In the genomic region with DNA sequence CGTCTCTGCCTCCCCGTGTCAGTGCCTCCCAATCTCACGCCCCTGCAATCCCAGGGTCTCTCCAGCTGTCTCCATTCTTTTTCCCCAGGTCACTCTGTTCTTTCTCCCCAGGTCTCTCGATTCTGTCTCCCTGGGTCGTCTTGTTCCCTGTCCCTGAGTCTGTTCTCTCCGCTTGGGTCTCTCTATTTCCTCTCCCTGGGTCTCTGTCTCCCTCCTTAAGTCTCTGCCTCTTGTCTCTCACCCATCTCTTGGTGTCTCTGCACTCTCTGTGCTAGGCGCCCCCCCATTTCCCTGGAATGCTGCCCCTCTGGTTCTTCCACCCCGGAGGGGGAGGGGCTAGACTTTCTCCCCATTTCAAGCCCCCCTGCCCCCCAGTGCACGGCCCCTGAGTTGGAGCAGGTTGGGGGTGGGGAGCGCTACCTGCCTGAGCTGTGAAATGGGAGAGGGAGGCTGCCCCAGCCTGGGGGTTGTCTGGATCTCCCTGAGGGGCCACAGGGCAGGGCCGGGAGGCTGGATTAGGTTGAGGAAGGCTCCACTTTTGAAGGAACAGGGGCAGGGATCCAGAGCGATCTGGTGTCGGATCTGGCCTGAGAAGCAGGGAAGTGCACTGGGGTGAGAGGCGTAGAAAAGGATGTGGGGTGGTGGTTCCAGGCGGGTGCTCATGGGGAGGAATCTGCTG, we compare ENCODE assay signal across 8 cellular contexts. TPM values are rescaled to one million over a fixed set of nuclear protein-coding genes. Genes with fewer than 3 reads are reported as not detected.
DNase-seq lines count a peak whose midpoint lies in the region; ATAC-seq and TF ChIP-seq lines count a peak whose summit lies in the region.

No MANE protein-coding gene starts in this region.

- H3K36me3 Mint-ChIP-seq in activated naive CD4-positive, alpha-beta T cell treated with anti-CD3 and anti-CD28 coated beads, Interleukin-2, amount 50 U/mL, for 72 hours: peaks cover 7 to 11% of the 10 kb centered on the region in 2 donors

- H3K27ac Mint-ChIP-seq in activated naive CD4-positive, alpha-beta T cell treated with anti-CD3 and anti-CD28 coated beads, Interleukin-2, amount 50 U/mL, for 72 hours: peak overlapping the region in 1 of 2 donors; percentile 63

- H3K27ac ChIP-seq in RWPE2 (ENCODE audit: poor library complexity, severe bottlenecking) (peak overlapping the region; percentile 82), foreskin keratinocyte (peak overlapping the region; percentile 53)

- H3K9me3 Mint-ChIP-seq in activated naive CD4-positive, alpha-beta T cell treated with anti-CD3 and anti-CD28 coated beads, Interleukin-2, amount 50 U/mL, for 72 hours: no peaks in the 10 kb centered on the region

- H3K36me3 ChIP-seq in RWPE2 (ENCODE audit: low read depth): peaks cover 30% of the 10 kb centered on the region

- in situ Hi-C loops in G401 (cut with HindIII; ENCODE audit: low sequenced_read_pairs): no loop called here

- H3K4me3 ChIP-seq in RWPE2 (ENCODE audit: severe bottlenecking): peak overlapping the region; percentile 68

- intact Hi-C loops in sciatic nerve (cut with DNase I): loop anchor here (10.0 kb wide), 1 partner anchor 403 kb away; the partner anchor contains the start of gene ARTN

- TF ChIP-seq CTCF in RWPE2 (IDR thresholded peaks at IDR 0.05; ENCODE audit: poor library complexity, severe bottlenecking) (no peak), foreskin keratinocyte (conservative IDR thresholded peaks at IDR 0.05) (no peak)

- H3K4me1 ChIP-seq in RWPE2 (ENCODE audit: insufficient read depth, poor library complexity, severe bottlenecking) (peaks cover 36% of the 10 kb centered on the region), foreskin keratinocyte (peaks cover 21% of the 10 kb centered on the region)

- H3K27me3 ChIP-seq in RWPE2 (ENCODE audit: insufficient read depth, poor library complexity, severe bottlenecking): no peaks in the 10 kb centered on the region
- H3K27me3 ChIP-seq in foreskin keratinocyte: no peaks in the 10 kb centered on the region

- DNase-seq in G401 (ENCODE audit: low spot score): peak; percentile 15
- DNase-seq in RWPE2 (ENCODE audit: low spot score): no peak
- DNase-seq in foreskin keratinocyte: no peak
- DNase-seq in sciatic nerve (ENCODE audit: low spot score): no peak
- DNase-seq in NCI-H345 treated with DMSO at 0.1 percent for 48 hours (lab: John Stamatoyannopoulos, UW; ENCODE audit: unreplicated experiment): no peak
- no peak for DNase-seq in activated naive CD4-positive, alpha-beta T cell treated with anti-CD3 and anti-CD28 coated beads, Interleukin-2, amount 50 U/mL, for 72 hours (ENCODE audit: low spot score in 2 of 2)
- DNase-seq in H4 (ENCODE audit: low spot score): no peak

- ATAC-seq in RWPE2 (ENCODE audit: low read depth) (peak; percentile 3; the same call in 1 of the 3 replicates), foreskin keratinocyte (no peak), sciatic nerve (peak; percentile 26), GM21390 (IDR thresholded peaks at IDR 0.05; ENCODE audit: unreplicated experiment) (no peak)
- no peak for ATAC-seq in activated naive CD4-positive, alpha-beta T cell treated with anti-CD3 and anti-CD28 coated beads, Interleukin-2, amount 50 U/mL, for 72 hours

- H3K9me3 ChIP-seq in RWPE2 (ENCODE audit: severe bottlenecking): no peaks in the 10 kb centered on the region

RNA-seq across cellular contexts. Expression of gene PTPRF, which starts 1.4 kb away (rescaled TPM):
- 46.6 and 61.3 TPM in 2 replicates for total RNA-seq in G401 (2014; rRNA removed; shearing (Covaris generic))
- 147 and 186 TPM in 2 replicates for total RNA-seq in foreskin keratinocyte
- 57.6 and 75.7 TPM in 2 replicates for polyA plus RNA-seq in foreskin keratinocyte
- 180 TPM for total RNA-seq in sciatic nerve
- total RNA-seq in activated naive CD4-positive, alpha-beta T cell treated with anti-CD3 and anti-CD28 coated beads, Interleukin-2, amount 50 U/mL, for 72 hours: 10 to 100 TPM in 1 of 2 donors, under 1 TPM in 1; 0.25 to 21.9 TPM
- total RNA-seq in H4 (2014; rRNA removed; shearing (Covaris generic)): 8.5 and 11.6 TPM in 2 replicates

Comparison
In these comparisons a context has a peak if more than half of its experiments do, and no peak if none do; other contexts are left out.
1. ATAC-seq: peak in RWPE2 (single experiment) and sciatic nerve (single experiment); none in foreskin keratinocyte (single experiment), GM21390 (single experiment) and activated naive CD4-positive, alpha-beta T cell treated with anti-CD3 and anti-CD28 coated beads, Interleukin-2, amount 50 U/mL, for 72 hours (0 of 2).